Comparison of ENCODE assay signal across 24 cellular contexts in the genomic region with DNA sequence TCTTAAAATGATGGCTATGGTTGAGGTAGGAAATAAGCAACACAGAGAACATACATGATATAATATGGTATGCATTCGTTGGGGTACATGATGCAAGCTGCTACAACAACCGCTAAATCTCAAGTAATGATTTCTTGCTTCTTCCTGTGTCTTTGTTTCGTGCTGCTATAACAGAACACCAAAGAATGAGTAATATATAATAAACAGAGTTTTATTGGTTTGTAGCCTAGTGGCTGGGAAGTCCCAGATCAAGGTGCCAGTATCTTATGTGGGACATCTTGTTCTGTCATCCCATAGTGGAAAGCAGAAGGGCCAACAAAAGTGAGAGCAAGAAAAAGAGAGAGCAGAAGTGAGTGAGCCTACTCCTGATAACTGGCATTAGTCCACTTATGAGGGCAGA.
"Had no signal": no experiment of that assay in that cellular context is flagged by ENCODE, and none has a peak within 500 bp of the region (broad histone marks: within the 10 kb centered on the region; RNA-seq: fewer than 3 reads in every experiment).

No MANE protein-coding gene starts in this region.

- H3K27ac ChIP-seq: left ventricle myocardium inferior, neutrophil, ovary, psoas muscle, right atrium auricular region, spleen, upper lobe of right lung had no signal

- H3K36me3 Mint-ChIP-seq: mesothelial cell of epicardium had no signal

- H3K9me3 Mint-ChIP-seq: mesothelial cell of epicardium had no signal

- H3K4me3 ChIP-seq: left ventricle myocardium inferior, ovary, psoas muscle, right atrium auricular region, spleen, thoracic aorta, upper lobe of right lung had no signal

- DNase-seq: activated CD4-positive, alpha-beta T cell treated with anti-CD3 and anti-CD28 coated beads for 1 hour; activated CD4-positive, alpha-beta T cell treated with anti-CD3 and anti-CD28 coated beads, Interleukin-2, amount 50 U/mL, for 1 hour; activated CD8-positive, alpha-beta T cell treated with anti-CD3 and anti-CD28 coated beads, Interleukin-2, amount 10 ng/mL, durations not matched to agents 7 days and 5 days; activated gamma-delta T cell; activated naive CD4-positive, alpha-beta T cell treated with anti-CD3 and anti-CD28 coated beads, Interleukin-2, amount 50 U/mL, for 16 hours; activated naive CD8-positive, alpha-beta T cell treated with anti-CD3 and anti-CD28 coated beads, Interleukin-2, amount 50 U/mL, for 24 hours; cerebellar nuclear complex; cortex of kidney; endodermal cell; foreskin fibroblast; left ventricle myocardium inferior; ovary; psoas muscle; spleen; stimulated activated CD4-positive, alpha-beta T cell treated with anti-CD3 and anti-CD28 coated beads, Interleukin-4, amount 100 ng/mL, for 1 hour; stimulated activated naive CD4-positive, alpha-beta T cell; T-helper 1 cell; upper lobe of right lung had no signal

- H3K4me3 Mint-ChIP-seq: activated CD8-positive, alpha-beta T cell treated with anti-CD3 and anti-CD28 coated beads, Interleukin-2, amount 10 ng/mL, durations not matched to agents 7 days and 5 days; activated naive CD8-positive, alpha-beta T cell treated with anti-CD3 and anti-CD28 coated beads, Interleukin-2, amount 50 U/mL, for 24 hours; activated T-helper 1 cell treated with anti-CD3 and anti-CD28 coated beads, Interleukin-12 subunit alpha, Interleukin-12 subunit beta, Interleukin-2, Interleukin-4 antibody, amounts not matched to agents 30 ng/mL and 10 ng/mL and 1 ng/mL, durations not matched to agents 14 hours and 24 hours and 36 hours; endodermal cell; mesothelial cell of epicardium; nephron had no signal

- H3K27ac Mint-ChIP-seq: activated CD8-positive, alpha-beta T cell treated with anti-CD3 and anti-CD28 coated beads, Interleukin-2, amount 10 ng/mL, durations not matched to agents 7 days and 5 days; activated naive CD8-positive, alpha-beta T cell treated with anti-CD3 and anti-CD28 coated beads, Interleukin-2, amount 50 U/mL, for 24 hours; activated T-helper 1 cell treated with anti-CD3 and anti-CD28 coated beads, Interleukin-12 subunit alpha, Interleukin-12 subunit beta, Interleukin-2, Interleukin-4 antibody, amounts not matched to agents 30 ng/mL and 10 ng/mL and 1 ng/mL, durations not matched to agents 14 hours and 24 hours and 36 hours; endodermal cell; mesothelial cell of epicardium; nephron had no signal

- H3K27me3 Mint-ChIP-seq: activated naive CD8-positive, alpha-beta T cell treated with anti-CD3 and anti-CD28 coated beads, Interleukin-2, amount 50 U/mL, for 24 hours had no signal

- H3K4me1 ChIP-seq: psoas muscle, right atrium auricular region, spleen, upper lobe of right lung had no signal

- ATAC-seq: activated CD8-positive, alpha-beta T cell treated with anti-CD3 and anti-CD28 coated beads, Interleukin-2, amount 10 ng/mL, durations not matched to agents 7 days and 5 days; activated naive CD8-positive, alpha-beta T cell treated with anti-CD3 and anti-CD28 coated beads, Interleukin-2, amount 50 U/mL, for 24 hours; psoas muscle; upper lobe of right lung had no signal

- H3K9me3 ChIP-seq: left ventricle myocardium inferior, neutrophil, ovary, psoas muscle, right atrium auricular region, thoracic aorta, upper lobe of right lung had no signal

- H3K4me1 Mint-ChIP-seq: activated naive CD8-positive, alpha-beta T cell treated with anti-CD3 and anti-CD28 coated beads, Interleukin-2, amount 50 U/mL, for 24 hours had no signal

- H3K36me3 ChIP-seq: left ventricle myocardium inferior, neutrophil, ovary, right atrium auricular region, spleen, thoracic aorta, upper lobe of right lung had no signal

- H3K27me3 ChIP-seq: neutrophil, ovary, right atrium auricular region, spleen, upper lobe of right lung had no signal
